ENCODE assay signal across 8 cellular contexts in the genomic region with DNA sequence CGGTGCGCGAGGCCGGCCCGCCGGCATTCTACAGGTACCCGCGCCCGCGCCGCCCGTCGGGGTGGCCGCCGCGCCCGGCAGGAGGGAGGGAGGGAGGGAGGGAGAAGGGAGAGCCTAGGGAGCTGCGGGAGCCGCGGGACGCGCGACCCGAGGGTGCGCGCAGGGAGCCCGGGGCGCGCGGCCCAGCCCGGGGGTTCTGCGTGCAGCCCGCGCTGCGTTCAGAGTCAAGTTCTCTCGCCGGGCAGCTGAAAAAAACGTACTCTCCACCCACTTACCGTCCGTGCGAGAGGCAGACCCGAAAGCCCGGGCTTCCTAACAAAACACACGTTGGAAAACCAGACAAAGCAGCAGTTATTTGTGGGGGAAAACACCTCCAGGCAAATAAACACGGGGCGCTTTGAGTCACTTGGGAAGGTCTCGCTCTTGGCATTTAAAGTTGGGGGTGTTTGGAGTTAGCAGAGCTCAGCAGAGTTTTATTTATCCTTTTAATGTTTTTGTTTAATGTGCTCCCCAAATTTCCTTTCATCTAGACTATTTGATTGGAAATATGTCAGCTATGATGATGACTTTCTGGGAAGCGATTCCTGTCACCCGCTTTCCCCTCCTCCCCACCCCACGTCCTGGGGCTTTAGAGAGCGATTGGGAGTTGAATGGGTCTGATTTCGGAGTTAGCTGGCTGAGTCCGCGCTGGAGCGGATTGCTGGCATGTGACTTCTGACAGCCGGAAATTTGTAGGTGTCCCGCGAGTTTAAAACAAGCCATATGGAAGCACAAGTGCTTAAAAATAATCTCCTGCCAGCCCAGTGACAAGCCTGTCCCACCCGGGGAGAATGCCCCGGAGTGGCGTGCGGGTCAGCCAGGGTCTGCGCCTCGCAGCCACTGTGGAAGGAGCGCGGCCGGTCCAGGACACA. TPM values are rescaled to one million over a fixed set of nuclear protein-coding genes. Genes with fewer than 3 reads are reported as not detected.
DNase-seq lines count a peak whose midpoint lies in the region; ATAC-seq and TF ChIP-seq lines count a peak whose summit lies in the region.

No MANE protein-coding gene starts in this region.

- DNase-seq in CD1c-positive myeloid dendritic cell (ENCODE audit: extremely low spot score) (peak; percentile 28), epithelial cell of proximal tubule (ENCODE audit: low read depth) (no peak), neural progenitor cell (ENCODE audit: low spot score) (peak; percentile 56), C1 segment of cervical spinal cord (lab: John Stamatoyannopoulos, UW) (no peak), HuH-7 (ENCODE audit: low spot score) (no peak), NCI-H146 (lab: John Stamatoyannopoulos, UW) (no peak)

- no peaks in the 10 kb centered on the region for H3K36me3 ChIP-seq in neural progenitor cell

- H3K9me3 Mint-ChIP-seq in IgD-negative memory B cell (no peaks in the 10 kb centered on the region), neural progenitor cell (peaks cover 2% of the 10 kb centered on the region)

- H3K27me3 ChIP-seq in neural progenitor cell, result peaks cover 100% of the 10 kb centered on the region

- peaks cover 22% of the 10 kb centered on the region for H3K4me1 ChIP-seq in neural progenitor cell

- H3K27me3 Mint-ChIP-seq in IgD-negative memory B cell, result peaks cover 29% of the 10 kb centered on the region
- peaks cover 30% of the 10 kb centered on the region for H3K27me3 Mint-ChIP-seq in neural progenitor cell (ENCODE audit: insufficient read depth, low read depth)

- H3K27ac ChIP-seq in neural progenitor cell, result no peak overlapping the region

- H3K9ac ChIP-seq in neural progenitor cell, result no peak overlapping the region

- H3K79me2 ChIP-seq in neural progenitor cell (ENCODE audit: low read depth), result no peaks in the 10 kb centered on the region

- no peak overlapping the region for H2AFZ ChIP-seq in neural progenitor cell (replicated peaks)

- H3K4me1 Mint-ChIP-seq in IgD-negative memory B cell, result peaks cover 5 to 12% (median 6%) of the 10 kb centered on the region in 3 donors
- H3K4me1 Mint-ChIP-seq in neural progenitor cell, result peaks cover 16% of the 10 kb centered on the region

- H3K4me2 ChIP-seq in neural progenitor cell, result peak overlapping the region; percentile 76

- H3K4me3 Mint-ChIP-seq in IgD-negative memory B cell (peak overlapping the region; percentile 51 to 95 (median 80)), neural progenitor cell (peak overlapping the region; percentile 85)

- H3K9me3 ChIP-seq in neural progenitor cell (ENCODE audit: low read depth), result no peaks in the 10 kb centered on the region

- no peak for ATAC-seq in GM21381 (IDR thresholded peaks at IDR 0.05; ENCODE audit: unreplicated experiment)

- TF ChIP-seq CTCF in epithelial cell of proximal tubule (conservative IDR thresholded peaks at IDR 0.05; ENCODE audit: low read depth, low read length) (no peak), neural progenitor cell (IDR thresholded peaks at IDR 0.05) (no peak)

- no peaks in the 10 kb centered on the region for H3F3A ChIP-seq in neural progenitor cell (ENCODE audit: low read depth)

- H3K4me3 ChIP-seq in epithelial cell of proximal tubule (ENCODE audit: low read depth, low read length) (peak overlapping the region; percentile 24), neural progenitor cell (peak overlapping the region; percentile 41)

- H4K20me1 ChIP-seq in neural progenitor cell (ENCODE audit: low read depth), result peaks cover 18% of the 10 kb centered on the region

- no peaks in the 10 kb centered on the region for H3K36me3 Mint-ChIP-seq in IgD-negative memory B cell
- H3K36me3 Mint-ChIP-seq in neural progenitor cell, result no peaks in the 10 kb centered on the region

- H3K27ac Mint-ChIP-seq in IgD-negative memory B cell, result no peak overlapping the region
- H3K27ac Mint-ChIP-seq in neural progenitor cell, result no peak overlapping the region

RNA-seq across cellular contexts. Expression of gene ESR1, which starts 1.1 kb away (rescaled TPM):
- 1.5 TPM for polyA plus RNA-seq in IgD-negative memory B cell
- total RNA-seq in epithelial cell of proximal tubule, result not detected in 2 replicates
- total RNA-seq in neural progenitor cell (ENCODE audit: low replicate concordance), result 0.03 TPM in 1 of 2 replicates, not detected in the other

Comparison
In these comparisons a context has a peak if more than half of its experiments do, and no peak if none do; other contexts are left out.
1. DNase-seq: peak in CD1c-positive myeloid dendritic cell (single experiment) and neural progenitor cell (single experiment); none in epithelial cell of proximal tubule (single experiment), C1 segment of cervical spinal cord (0 of 14), HuH-7 (single experiment) and NCI-H146 (single experiment).